14 cellular contexts compared by ENCODE assay signal in genomic region chr1:58996341-58997059, GRCh38.
DNase-seq lines count a peak whose midpoint lies in the region; ATAC-seq and TF ChIP-seq lines count a peak whose summit lies in the region.
"Had no signal": no experiment of that assay in that cellular context is flagged by ENCODE, and none has a peak within 500 bp of the region (broad histone marks: within the 10 kb centered on the region; RNA-seq: fewer than 3 reads in every experiment).

No MANE protein-coding gene starts in this region.

- DNase-seq in cortex of kidney (lab: John Stamatoyannopoulos, UW) (no peak), HT-29 (ENCODE audit: low spot score) (no peak), cerebellar nuclear complex (lab: John Stamatoyannopoulos, UW) (no peak)
- DNase-seq: activated naive CD4-positive, alpha-beta T cell treated with anti-CD3 and anti-CD28 coated beads, Interleukin-2, amount 50 U/mL, for 16 hours; colonic mucosa; COR-L47; foreskin fibroblast; left colon; transverse colon had no signal

- no peak overlapping the region for H3K27ac ChIP-seq in KMS-11
- H3K27ac ChIP-seq: colonic mucosa, transverse colon, VCaP had no signal

- ATAC-seq in GM18861 (IDR thresholded peaks at IDR 0.05; ENCODE audit: unreplicated experiment) (peak; percentile 90), GM19467 (IDR thresholded peaks at IDR 0.05; ENCODE audit: unreplicated experiment) (peak; percentile 72), HG02970 (IDR thresholded peaks at IDR 0.05; ENCODE audit: low FRiP score, unreplicated experiment) (peak; percentile 57)
- ATAC-seq: left colon had no signal

- no peak overlapping the region for H3K4me3 ChIP-seq in KMS-11 (IDR thresholded peaks at IDR 0.05; ENCODE audit: insufficient read depth, low read depth, low read length)
- H3K4me3 ChIP-seq: colonic mucosa, transverse colon had no signal

- no peaks in the 10 kb centered on the region for H3K79me2 ChIP-seq in KMS-11 (ENCODE audit: insufficient read depth, low read depth)

- 0 out of 2 replicates have a peak overlapping the region, but pooled peaks have one; percentile 17 for H3K4me2 ChIP-seq in KMS-11

- H3K9ac ChIP-seq in KMS-11, result no peak overlapping the region

- peaks cover 19% of the 10 kb centered on the region for H3K4me1 ChIP-seq in KMS-11 (ENCODE audit: low read depth, poor library complexity, severe bottlenecking)
- H3K4me1 ChIP-seq: colonic mucosa, transverse colon had no signal

- H4K20me1 ChIP-seq in KMS-11 (ENCODE audit: insufficient read depth), result no peaks in the 10 kb centered on the region

- H3K27me3 ChIP-seq in KMS-11 (ENCODE audit: insufficient read depth, low read depth), result no peaks in the 10 kb centered on the region
- H3K27me3 ChIP-seq: colonic mucosa, transverse colon had no signal

- no peak overlapping the region for H2AFZ ChIP-seq in KMS-11 (ENCODE audit: low read depth)

- TF ChIP-seq CTCF in KMS-11 (conservative IDR thresholded peaks at IDR 0.05; ENCODE audit: low read depth, low read length), result no peak

- H3K36me3 ChIP-seq in KMS-11 (ENCODE audit: insufficient read depth), result no peaks in the 10 kb centered on the region
- H3K36me3 ChIP-seq: colonic mucosa, transverse colon had no signal
